Comparison of ENCODE assay signal across 13 cellular contexts in the genomic region with DNA sequence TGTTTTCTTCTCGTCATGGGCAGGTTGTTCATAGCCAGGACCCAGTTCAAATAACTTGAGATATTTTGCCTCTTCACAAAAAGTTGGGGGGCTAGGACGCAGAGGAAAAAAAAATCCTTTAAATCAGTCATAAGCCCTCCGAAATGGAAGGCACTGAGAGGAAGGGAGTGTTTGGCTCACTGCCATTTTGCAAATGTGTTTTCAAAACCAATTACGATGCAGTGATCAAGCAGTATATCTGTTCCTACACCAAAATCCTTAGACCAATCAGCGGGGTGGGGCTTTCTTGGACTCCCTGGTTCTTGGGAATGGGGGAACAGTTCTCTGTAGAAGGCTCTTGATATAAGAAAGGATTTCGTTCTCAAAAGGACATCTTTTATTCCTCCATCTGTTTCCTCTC.
"Had no signal": no experiment of that assay in that cellular context is flagged by ENCODE, and none has a peak within 500 bp of the region (broad histone marks: within the 10 kb centered on the region; RNA-seq: fewer than 3 reads in every experiment).

No MANE protein-coding gene starts in this region.

- H3K9me3 Mint-ChIP-seq: activated T-helper 1 cell treated with anti-CD3 and anti-CD28 coated beads, Interleukin-12 subunit alpha, Interleukin-12 subunit beta, Interleukin-2, Interleukin-4 antibody, amounts not matched to agents 30 ng/mL and 10 ng/mL and 1 ng/mL, durations not matched to agents 14 hours and 24 hours and 36 hours; neural crest cell had no signal

- H3K27ac Mint-ChIP-seq: activated CD4-positive, alpha-beta T cell treated with anti-CD3 and anti-CD28 coated beads for 36 hours; activated CD8-positive, alpha-beta T cell treated with anti-CD3 and anti-CD28 coated beads, Interleukin-2, amount 10 ng/mL, durations not matched to agents 7 days and 5 days; activated T-helper 1 cell treated with anti-CD3 and anti-CD28 coated beads, Interleukin-12 subunit alpha, Interleukin-12 subunit beta, Interleukin-2, Interleukin-4 antibody, amounts not matched to agents 30 ng/mL and 10 ng/mL and 1 ng/mL, durations not matched to agents 14 hours and 24 hours and 36 hours had no signal

- H3K4me3 Mint-ChIP-seq: activated CD4-positive, alpha-beta T cell treated with anti-CD3 and anti-CD28 coated beads for 36 hours; activated CD8-positive, alpha-beta T cell treated with anti-CD3 and anti-CD28 coated beads, Interleukin-2, amount 10 ng/mL, durations not matched to agents 7 days and 5 days; activated T-helper 1 cell treated with anti-CD3 and anti-CD28 coated beads, Interleukin-12 subunit alpha, Interleukin-12 subunit beta, Interleukin-2, Interleukin-4 antibody, amounts not matched to agents 30 ng/mL and 10 ng/mL and 1 ng/mL, durations not matched to agents 14 hours and 24 hours and 36 hours; neural crest cell had no signal

- H3K27me3 Mint-ChIP-seq: activated CD4-positive, alpha-beta T cell treated with anti-CD3 and anti-CD28 coated beads for 36 hours had no signal

- DNase-seq: activated CD4-positive, alpha-beta T cell treated with anti-CD3 and anti-CD28 coated beads for 36 hours; activated CD8-positive, alpha-beta T cell treated with anti-CD3 and anti-CD28 coated beads, Interleukin-2, amount 10 ng/mL, durations not matched to agents 7 days and 5 days; activated naive CD4-positive, alpha-beta T cell; esophagus squamous epithelium; foreskin melanocyte; heart left ventricle; left ventricle myocardium inferior; retina; stimulated activated CD4-positive, alpha-beta T cell treated with anti-CD3 and anti-CD28 coated beads, Interleukin-4, amount 100 ng/mL, for 4 hours; stomach; WERI-Rb-1 had no signal
